In genomic region chr17:52389632-52390031, GRCh38 we compare ENCODE assay signal across 22 cellular contexts.
DNase-seq lines count a peak whose midpoint lies in the region; TF ChIP-seq lines count a peak whose summit lies in the region.
"Had no signal": no experiment of that assay in that cellular context is flagged by ENCODE, and none has a peak within 500 bp of the region (broad histone marks: within the 10 kb centered on the region; RNA-seq: fewer than 3 reads in every experiment).

No MANE protein-coding gene starts in this region.

- H3K9ac ChIP-seq in adipocyte (ENCODE audit: low read length), result peak overlapping the region; percentile 37
- H3K9ac ChIP-seq in endocrine pancreas (ENCODE audit: control insufficient read depth, insufficient read depth, low read length), result peak overlapping the region; percentile 23
- H3K9ac ChIP-seq in muscle layer of colon (ENCODE audit: low read length), result no peak overlapping the region
- H3K9ac ChIP-seq: BLaER1 treated with 17β-estradiol and CSF1 and Interleukin-3, amounts not matched to agents 10 nM and 100 nM had no signal

- H3K27ac ChIP-seq in muscle layer of colon (ENCODE audit: low read depth, low read length) (no peak overlapping the region), tibial artery (no peak overlapping the region)
- H3K27ac ChIP-seq: BLaER1 treated with 17β-estradiol and CSF1 and Interleukin-3, amounts not matched to agents 10 nM and 100 nM; gastrocnemius medialis; hepatocyte; PC-9; skin epidermis had no signal

- no peaks in the 10 kb centered on the region for H3K27me3 ChIP-seq in adipocyte (replicated peaks; ENCODE audit: control insufficient read depth, insufficient read depth, low read length)
- no peaks in the 10 kb centered on the region for H3K27me3 ChIP-seq in endocrine pancreas (ENCODE audit: control insufficient read depth, insufficient read depth, low read length)
- H3K27me3 ChIP-seq in muscle layer of colon (ENCODE audit: control insufficient read depth in 1 of 2, insufficient read depth in 2 of 2, low read length in 2 of 2), result no peaks in the 10 kb centered on the region
- H3K27me3 ChIP-seq in tibial artery, result no peaks in the 10 kb centered on the region
- H3K27me3 ChIP-seq: BLaER1 treated with 17β-estradiol and CSF1 and Interleukin-3, amounts not matched to agents 10 nM and 100 nM; gastrocnemius medialis; hepatocyte had no signal

- intact Hi-C loops in tibial artery (cut with DNase I; ENCODE audit: low total_unique reads) (no loop called here), lower leg skin (cut with DNase I; ENCODE audit: low total_unique reads) (no loop called here)

- peak overlapping the region; percentile 52 for H3K4me3 ChIP-seq in adipocyte (ENCODE audit: low read length)
- peak overlapping the region; percentile 46 for H3K4me3 ChIP-seq in endocrine pancreas (ENCODE audit: control insufficient read depth, insufficient read depth, low read length)
- H3K4me3 ChIP-seq in muscle layer of colon (ENCODE audit: low read depth in 1 of 2, low read length in 2 of 2), result peak overlapping the region; percentile 21 to 37
- peak overlapping the region; percentile 25 to 32 for H3K4me3 ChIP-seq in tibial artery
- H3K4me3 ChIP-seq in lower leg skin (ENCODE audit: low read depth, poor library complexity, severe bottlenecking), result no peak overlapping the region
- H3K4me3 ChIP-seq: BLaER1 treated with 17β-estradiol and CSF1 and Interleukin-3, amounts not matched to agents 10 nM and 100 nM; gastrocnemius medialis; hepatocyte; PC-9; skin epidermis had no signal

- H3K9me3 ChIP-seq in adipocyte (ENCODE audit: control insufficient read depth, low read length), result no peaks in the 10 kb centered on the region
- no peaks in the 10 kb centered on the region for H3K9me3 ChIP-seq in endocrine pancreas (ENCODE audit: control insufficient read depth, low read length)
- no peaks in the 10 kb centered on the region for H3K9me3 ChIP-seq in muscle layer of colon (ENCODE audit: low read length)
- H3K9me3 ChIP-seq in tibial artery, result no peaks in the 10 kb centered on the region
- H3K9me3 ChIP-seq: BLaER1 treated with 17β-estradiol and CSF1 and Interleukin-3, amounts not matched to agents 10 nM and 100 nM; gastrocnemius medialis had no signal

- H3K36me3 ChIP-seq in adipocyte (ENCODE audit: control insufficient read depth, insufficient read depth, low read length, severe bottlenecking), result no peaks in the 10 kb centered on the region
- H3K36me3 ChIP-seq in endocrine pancreas (ENCODE audit: control insufficient read depth, insufficient read depth, low read length), result no peaks in the 10 kb centered on the region
- H3K36me3 ChIP-seq in muscle layer of colon (ENCODE audit: insufficient read depth, low read length), result no peaks in the 10 kb centered on the region
- no peaks in the 10 kb centered on the region for H3K36me3 ChIP-seq in tibial artery
- H3K36me3 ChIP-seq: BLaER1 treated with 17β-estradiol and CSF1 and Interleukin-3, amounts not matched to agents 10 nM and 100 nM; gastrocnemius medialis had no signal

- TF ChIP-seq POLR2A in lower leg skin (IDR thresholded peaks at IDR 0.05), result no peak

- DNase-seq in adipocyte (ENCODE audit: low read depth) (no peak), tibial artery (no peak), lower leg skin (ENCODE audit: low spot score in 2 of 2) (no peak)
- no peak for DNase-seq in stimulated activated CD4-positive, alpha-beta T cell treated with anti-CD3 and anti-CD28 coated beads, Interleukin-1b, Interleukin-23, amount 100 ng/mL, for 48 hours
- DNase-seq in stimulated activated CD8-positive, alpha-beta memory T cell treated with anti-CD3 and anti-CD28 coated beads, Interleukin-4, amount 100 ng/mL, for 48 hours, result no peak
- DNase-seq: activated CD4-positive, alpha-beta memory T cell treated with anti-CD3 and anti-CD28 coated beads for 36 hours; activated CD4-positive, CD25-positive, alpha-beta regulatory T cell treated with anti-CD3 and anti-CD28 coated beads, Interleukin-2, amount 50 U/mL, for 72 hours; activated naive CD4-positive, alpha-beta T cell; activated naive CD8-positive, alpha-beta T cell treated with anti-CD3 and anti-CD28 coated beads, Interleukin-2, amount 50 U/mL, for 24 hours; gastrocnemius medialis; HCEC 1CT; Karpas-422; natural killer cell; NCI-H1930; NCI-H526; occipital lobe; PC-9 had no signal

- no peaks in the 10 kb centered on the region for H3K4me1 ChIP-seq in adipocyte (ENCODE audit: control insufficient read depth, insufficient read depth, low read length)
- H3K4me1 ChIP-seq in endocrine pancreas (ENCODE audit: control insufficient read depth, insufficient read depth, low read length), result no peaks in the 10 kb centered on the region
- H3K4me1 ChIP-seq in muscle layer of colon (ENCODE audit: insufficient read depth, low read length), result no peaks in the 10 kb centered on the region
- H3K4me1 ChIP-seq in tibial artery, result no peaks in the 10 kb centered on the region
- H3K4me1 ChIP-seq: BLaER1 treated with 17β-estradiol and CSF1 and Interleukin-3, amounts not matched to agents 10 nM and 100 nM; gastrocnemius medialis had no signal

- no peak for TF ChIP-seq CTCF in tibial artery (IDR thresholded peaks at IDR 0.05)
- no peak for TF ChIP-seq CTCF in lower leg skin (IDR thresholded peaks at IDR 0.05)

- WGBS in lower leg skin, 2 donors, result 74% methylated on average over 4 of the region's 4 CpGs
